Comparison of ENCODE assay signal across 27 cellular contexts in genomic region chr13:49310251-49310650, GRCh38.
DNase-seq lines count a peak whose midpoint lies in the region; ATAC-seq and TF ChIP-seq lines count a peak whose summit lies in the region.
"Had no signal": no experiment of that assay in that cellular context is flagged by ENCODE, and none has a peak within 500 bp of the region (broad histone marks: within the 10 kb centered on the region; RNA-seq: fewer than 3 reads in every experiment).

No MANE protein-coding gene starts in this region.

- no peaks in the 10 kb centered on the region for H3K36me3 Mint-ChIP-seq in H9 (ENCODE audit: insufficient read depth in 1 of 3, low read depth in 3 of 3)

- no peaks in the 10 kb centered on the region for H3K27me3 ChIP-seq in neuronal stem cell (ENCODE audit: control insufficient read depth in 3 of 3, insufficient read depth in 3 of 3, low read depth in 1 of 3, low read length in 3 of 3)
- H3K27me3 ChIP-seq in thoracic aorta (replicated peaks; ENCODE audit: insufficient read depth): no peaks in the 10 kb centered on the region
- no peaks in the 10 kb centered on the region for H3K27me3 ChIP-seq in H9 (ENCODE audit: insufficient read depth, low read length)
- H3K27me3 ChIP-seq: BE2C, MG63, neutrophil had no signal

- H3K9me3 ChIP-seq in neuronal stem cell (replicated peaks in 1 of 2; ENCODE audit: control insufficient read depth in 2 of 2, insufficient read depth in 1 of 2, low read depth in 1 of 2, low read length in 2 of 2) (no peaks in the 10 kb centered on the region), thoracic aorta (no peaks in the 10 kb centered on the region), H9 (ENCODE audit: control insufficient read depth, low read depth, low read length) (no peaks in the 10 kb centered on the region)
- H3K9me3 ChIP-seq: BE2C, MG63, neutrophil had no signal

- H3K79me2 ChIP-seq in H9 (ENCODE audit: insufficient read depth, low read length): no peaks in the 10 kb centered on the region

- no peak overlapping the region for H3K4me3 Mint-ChIP-seq in H9
- H3K4me3 Mint-ChIP-seq: activated CD8-positive, alpha-beta T cell treated with anti-CD3 and anti-CD28 coated beads for 36 hours; activated naive CD4-positive, alpha-beta T cell treated with anti-CD3 and anti-CD28 coated beads, Interleukin-2, amount 50 U/mL, for 24 hours; CD8-positive, alpha-beta T cell had no signal

- no peaks in the 10 kb centered on the region for H4K20me1 ChIP-seq in H9 (ENCODE audit: control insufficient read depth, insufficient read depth, insufficient read length)

- H4K5ac ChIP-seq in H9 (ENCODE audit: insufficient read length, low read depth, low read length): no peak overlapping the region

- no peaks in the 10 kb centered on the region for H3K23me2 ChIP-seq in H9 (ENCODE audit: insufficient read length, low read depth, low read length, poor library complexity, severe bottlenecking)

- H3K27ac Mint-ChIP-seq in H9: peak overlapping the region in 1 of 3 experiments; percentile 12; a peak in 1 of 7 replicates
- H3K27ac Mint-ChIP-seq: activated CD8-positive, alpha-beta T cell treated with anti-CD3 and anti-CD28 coated beads for 36 hours; activated naive CD4-positive, alpha-beta T cell treated with anti-CD3 and anti-CD28 coated beads, Interleukin-2, amount 50 U/mL, for 24 hours; CD8-positive, alpha-beta T cell had no signal

- H3K4me1 Mint-ChIP-seq in H9: peaks cover 11 to 17% of the 10 kb centered on the region in 2 experiments
- H3K4me1 Mint-ChIP-seq: activated naive CD4-positive, alpha-beta T cell treated with anti-CD3 and anti-CD28 coated beads, Interleukin-2, amount 50 U/mL, for 24 hours had no signal

- ATAC-seq in thoracic aorta (ENCODE audit: insufficient number of reproducible peaks, low FRiP score, low read depth) (no peak), GM19328 (IDR thresholded peaks at IDR 0.05; ENCODE audit: unreplicated experiment) (no peak), HG03175 (IDR thresholded peaks at IDR 0.05; ENCODE audit: unreplicated experiment) (no peak)
- ATAC-seq: activated CD8-positive, alpha-beta T cell treated with anti-CD3 and anti-CD28 coated beads for 36 hours; CD8-positive, alpha-beta T cell; left lobe of liver; sciatic nerve had no signal

- H3K4me1 ChIP-seq in neuronal stem cell (ENCODE audit: control insufficient read depth in 2 of 2, insufficient read depth in 1 of 2, low read depth in 1 of 2, low read length in 2 of 2): no peaks in the 10 kb centered on the region
- H3K4me1 ChIP-seq in thoracic aorta (ENCODE audit: control insufficient read depth in 1 of 2, low read depth in 2 of 2): peaks cover 20 to 50% of the 10 kb centered on the region in 2 donors
- H3K4me1 ChIP-seq in H9 (ENCODE audit: insufficient read depth, low read length): no peaks in the 10 kb centered on the region
- H3K4me1 ChIP-seq: BE2C had no signal

- no peak overlapping the region for H3K4me3 ChIP-seq in coronary artery
- no peak overlapping the region for H3K4me3 ChIP-seq in neuronal stem cell (ENCODE audit: low read length in 2 of 2)
- no peak overlapping the region for H3K4me3 ChIP-seq in thoracic aorta
- H3K4me3 ChIP-seq: MG63 had no signal

- H4K91ac ChIP-seq in neuronal stem cell (ENCODE audit: low read depth, low read length, poor library complexity) (no peak overlapping the region), H9 (ENCODE audit: insufficient read length, low read depth, low read length) (no peak overlapping the region)

- peak overlapping the region; percentile 67 for H3K4ac ChIP-seq in neuronal stem cell (ENCODE audit: low read length)
- H3K4ac ChIP-seq in H9 (ENCODE audit: low read depth, low read length): no peak overlapping the region

- H2BK12ac ChIP-seq in neuronal stem cell (ENCODE audit: low read length) (no peak overlapping the region), H9 (ENCODE audit: insufficient read length, low read depth, low read length) (no peak overlapping the region)

- no peak overlapping the region for H3K56ac ChIP-seq in H9 (ENCODE audit: insufficient read length, low read depth, low read length)

- H3K79me1 ChIP-seq in neuronal stem cell (ENCODE audit: low read depth, low read length) (no peaks in the 10 kb centered on the region), H9 (ENCODE audit: insufficient read depth, low read depth, low read length, poor library complexity, severe bottlenecking) (no peaks in the 10 kb centered on the region)

- H2AK5ac ChIP-seq in neuronal stem cell (ENCODE audit: low read depth, low read length) (no peak overlapping the region), H9 (ENCODE audit: insufficient read length, low read length) (no peak overlapping the region)

- H3K18ac ChIP-seq in neuronal stem cell (ENCODE audit: low read length): no peak overlapping the region
- no peak overlapping the region for H3K18ac ChIP-seq in H9 (ENCODE audit: insufficient read length, low read depth, low read length)

- TF ChIP-seq CTCF in coronary artery (IDR thresholded peaks at IDR 0.05) (no peak), thoracic aorta (IDR thresholded peaks at IDR 0.05) (no peak), H9 (conservative IDR thresholded peaks at IDR 0.05) (no peak)

- H4K8ac ChIP-seq in neuronal stem cell (ENCODE audit: low read depth, low read length): peak overlapping the region; percentile 87
- no peak overlapping the region for H4K8ac ChIP-seq in H9 (replicated peaks; ENCODE audit: insufficient read length, low read depth, low read length)

- no peak overlapping the region for H3K4me2 ChIP-seq in neuronal stem cell (ENCODE audit: insufficient read depth, low read length, poor library complexity, severe bottlenecking)
- H3K4me2 ChIP-seq in H9 (ENCODE audit: insufficient read depth, insufficient read length, low read length): no peak overlapping the region
- H3K4me2 ChIP-seq: KMS-11 had no signal

- WGBS in neuronal stem cell (ENCODE audit: extremely low coverage in 2 of 2, insufficient read length in 2 of 2, insufficient replicate concordance in 1 of 2), 2 donors: no CpG with 5 or more reads among the region's 3 CpGs
- no CpG with 5 or more reads among the region's 3 CpGs for WGBS in H9 (ENCODE audit: extremely low coverage, insufficient read length, low lambda C conversion rate)

- no peak overlapping the region for H2BK15ac ChIP-seq in neuronal stem cell (ENCODE audit: low read length)
- no peak overlapping the region for H2BK15ac ChIP-seq in H9 (ENCODE audit: low read depth, low read length)

- H3K23ac ChIP-seq in neuronal stem cell (ENCODE audit: low read depth, low read length, poor library complexity) (peak overlapping the region; percentile 16), H9 (ENCODE audit: insufficient read length, low read depth, low read length) (no peak overlapping the region)

- H3K27ac ChIP-seq in angular gyrus (ENCODE audit: low read depth, low read length): peak overlapping the region; percentile 50
- H3K27ac ChIP-seq in coronary artery: peak overlapping the region; percentile 91
- H3K27ac ChIP-seq in neuronal stem cell (replicated peaks; ENCODE audit: low read length): no peak overlapping the region
- H3K27ac ChIP-seq in thoracic aorta: peak overlapping the region; percentile 76 to 83
- H3K27ac ChIP-seq in H9 (ENCODE audit: insufficient read length, low read depth, low read length): no peak overlapping the region
- H3K27ac ChIP-seq: KMS-11, neutrophil had no signal

- H3K36me3 ChIP-seq in neuronal stem cell (replicated peaks in 1 of 2; ENCODE audit: control insufficient read depth in 2 of 2, insufficient read depth in 2 of 2, low read length in 2 of 2) (peaks cover 0 to 4% of the 10 kb centered on the region in 2 donors), thoracic aorta (peaks cover 4% of the 10 kb centered on the region)
- H3K36me3 ChIP-seq: BE2C, MG63 had no signal

- no peak overlapping the region for H2BK20ac ChIP-seq in H9 (ENCODE audit: low read depth, low read length, poor library complexity, severe bottlenecking)

- H3K27me3 Mint-ChIP-seq in H9 (ENCODE audit: low read depth): no peaks in the 10 kb centered on the region
- H3K27me3 Mint-ChIP-seq: activated CD8-positive, alpha-beta T cell treated with anti-CD3 and anti-CD28 coated beads for 36 hours; activated naive CD4-positive, alpha-beta T cell treated with anti-CD3 and anti-CD28 coated beads, Interleukin-2, amount 50 U/mL, for 24 hours had no signal

- no peak overlapping the region for H3K14ac ChIP-seq in neuronal stem cell (ENCODE audit: low read length)
- H3K14ac ChIP-seq in H9 (ENCODE audit: insufficient read depth, low read length): no peak overlapping the region; the same call in 1 of the 2 replicates

- H2AFZ ChIP-seq in neuronal stem cell (ENCODE audit: low read length): no peak overlapping the region
- no peak overlapping the region for H2AFZ ChIP-seq in H9 (ENCODE audit: low read length)

- no peak overlapping the region for H3T11ph ChIP-seq in H9 (ENCODE audit: low read length)

- H2BK120ac ChIP-seq in neuronal stem cell (ENCODE audit: low read depth, low read length): no peak overlapping the region
- no peak overlapping the region for H2BK120ac ChIP-seq in H9 (ENCODE audit: low read depth, low read length, poor library complexity, severe bottlenecking)

- H3K9ac ChIP-seq in neuronal stem cell (ENCODE audit: low read depth, low read length, poor library complexity) (no peak overlapping the region), H9 (ENCODE audit: extremely low read depth, insufficient read length, low read length) (no peak overlapping the region)
- H3K9ac ChIP-seq: KMS-11 had no signal

- H2BK5ac ChIP-seq in neuronal stem cell (ENCODE audit: low read length): no peak overlapping the region
- H2BK5ac ChIP-seq in H9 (ENCODE audit: insufficient read length, low read length): no peak overlapping the region

- DNase-seq in coronary artery (ENCODE audit: low spot score): no peak
- no peak for DNase-seq in neuronal stem cell (ENCODE audit: low spot score)
- no peak for DNase-seq in thoracic aorta (ENCODE audit: low spot score)
- DNase-seq in NCI-H524 treated with DMSO at 0.1 percent for 48 hours (lab: John Stamatoyannopoulos, UW): no peak
- no peak for DNase-seq in H9
- DNase-seq: ACHN; activated CD4-positive, alpha-beta T cell treated with anti-CD3 and anti-CD28 coated beads for 1 hour; activated CD8-positive, alpha-beta memory T cell treated with anti-CD3 and anti-CD28 coated beads, Interleukin-2, amount 50 U/mL, for 48 hours; activated CD8-positive, alpha-beta T cell treated with anti-CD3 and anti-CD28 coated beads for 36 hours; amniotic stem cell; BE2C; CD8-positive, alpha-beta T cell; effector CD8-positive, alpha-beta T cell; MG63; NCI-H1105; NCI-H1930; NCI-H2227 treated with DMSO at 0.1 percent for 48 hours; Right ventricle myocardium superior; stimulated activated CD4-positive, alpha-beta T cell treated with anti-CD3 and anti-CD28 coated beads, Interleukin-4, amount 100 ng/mL, for 1 hour had no signal

- no peaks in the 10 kb centered on the region for H3K9me3 Mint-ChIP-seq in H9
- H3K9me3 Mint-ChIP-seq: activated CD8-positive, alpha-beta T cell treated with anti-CD3 and anti-CD28 coated beads for 36 hours; activated naive CD4-positive, alpha-beta T cell treated with anti-CD3 and anti-CD28 coated beads, Interleukin-2, amount 50 U/mL, for 24 hours; CD8-positive, alpha-beta T cell had no signal

Comparison
In these comparisons a context has a peak if more than half of its experiments do, and no peak if none do; other contexts are left out.
1. H3K27ac ChIP-seq: peak in angular gyrus (single experiment), coronary artery (2 of 2) and thoracic aorta (2 of 2); none in neuronal stem cell (single experiment) and H9 (single experiment).